ENCODE assay signal across 8 cellular contexts in genomic region chr20:35767683-35768402, GRCh38. TPM values are rescaled to one million over a fixed set of nuclear protein-coding genes. Genes with fewer than 3 reads are reported as not detected.
DNase-seq lines count a peak whose midpoint lies in the region; ATAC-seq and TF ChIP-seq lines count a peak whose summit lies in the region.
"Not testable (repeated sequence)": the region's sequence is repeated elsewhere in the genome, so short reads cannot be mapped to it uniquely, and the experiment has no call there.

No MANE protein-coding gene starts in this region.

- H3K27me3 ChIP-seq in RWPE2 (ENCODE audit: insufficient read depth, poor library complexity, severe bottlenecking); endodermal cell (ENCODE audit: control insufficient read depth, insufficient read depth, low read length, poor library complexity, severe bottlenecking): not testable (repeated sequence)

- not testable (repeated sequence) for H3K9ac ChIP-seq in endodermal cell (ENCODE audit: extremely low read depth, low read length, poor library complexity, severe bottlenecking)

- peaks cover 19% of the 10 kb centered on the region for H3K4me1 ChIP-seq in RWPE2 (ENCODE audit: insufficient read depth, poor library complexity, severe bottlenecking)
- H3K4me1 ChIP-seq in endodermal cell (ENCODE audit: control insufficient read depth, insufficient read depth, low read length) = peaks cover 14% of the 10 kb centered on the region

- not testable (repeated sequence) for H3K9me3 ChIP-seq in RWPE2 (ENCODE audit: severe bottlenecking); endodermal cell (ENCODE audit: control insufficient read depth, low read length)

- peak overlapping the region; percentile 47 for H3K27ac ChIP-seq in RWPE2 (ENCODE audit: poor library complexity, severe bottlenecking)
- H3K27ac ChIP-seq in endodermal cell (ENCODE audit: low read depth, low read length) = not testable (repeated sequence)

- not testable (repeated sequence) for H3K9me3 Mint-ChIP-seq in endodermal cell

- DNase-seq in AG10803 (ENCODE audit: low read depth) (peak; percentile 44), endodermal cell (peak; percentile 61), lung microvascular endothelial cell (ENCODE audit: low read depth in 2 of 2) (peak; percentile 17 to 97)
- DNase-seq in RWPE2 (ENCODE audit: low spot score) = not testable (repeated sequence)
- DNase-seq in activated T-cell treated with anti-CD3 and anti-CD28 coated beads, Interleukin-2, amount 50 U/mL, for 48 hours = peak; percentile 66
- peak; percentile 55 for DNase-seq in stimulated activated CD4-positive, alpha-beta T cell treated with anti-CD3 and anti-CD28 coated beads, Interleukin-1b, Interleukin-23, amount 100 ng/mL, for 48 hours

- not testable (repeated sequence) for H3K27me3 Mint-ChIP-seq in endodermal cell (ENCODE audit: insufficient read depth)

- TF ChIP-seq CTCF in AG10803 (conservative IDR thresholded peaks at IDR 0.05; ENCODE audit: low read length); RWPE2 (IDR thresholded peaks at IDR 0.05; ENCODE audit: poor library complexity, severe bottlenecking); endodermal cell (conservative IDR thresholded peaks at IDR 0.05): not testable (repeated sequence)

- peak overlapping the region; percentile 79 for H3K27ac Mint-ChIP-seq in endodermal cell

- ATAC-seq in GM19043 (IDR thresholded peaks at IDR 0.05; ENCODE audit: low read depth, unreplicated experiment) = peak; percentile 65
- ATAC-seq in HG03135 (IDR thresholded peaks at IDR 0.05; ENCODE audit: unreplicated experiment) = peak; percentile 51
- not testable (repeated sequence) for ATAC-seq in RWPE2 (ENCODE audit: low read depth)

- not testable (repeated sequence) for H3K36me3 ChIP-seq in RWPE2 (ENCODE audit: low read depth); endodermal cell (ENCODE audit: control insufficient read depth, insufficient read depth, low read length)

- H3K4me3 Mint-ChIP-seq in endodermal cell = not testable (repeated sequence)

- WGBS in endodermal cell (ENCODE audit: insufficient coverage in 1 of 2, insufficient read length in 1 of 2), 2 experiments = 84 to 90% methylated on average over 9 to 12 of the region's 12 CpGs

- not testable (repeated sequence) for H3K4me3 ChIP-seq in AG10803 (ENCODE audit: low read length); RWPE2 (ENCODE audit: severe bottlenecking); endodermal cell (ENCODE audit: low read length)

- H3K36me3 Mint-ChIP-seq in endodermal cell (ENCODE audit: low read depth) = not testable (repeated sequence)

- H3K4me1 Mint-ChIP-seq in endodermal cell = peaks cover 17% of the 10 kb centered on the region

RNA-seq across cellular contexts. Expression of gene PHF20, which starts 4.0 kb away (rescaled TPM):
- total RNA-seq in endodermal cell (10 to 100 TPM; 68.1 to 78.8 TPM), lung microvascular endothelial cell (17.9 and 20.6 TPM in 2 replicates)
- 41.6 TPM for polyA plus RNA-seq in endodermal cell (2013, experiment 1 of 2)
- 45.6 TPM for polyA plus RNA-seq in endodermal cell (2013, experiment 2 of 2)

RNA-seq across cellular contexts. Expression of gene RBM39, which starts 25.8 kb away (rescaled TPM):
- 100 to 1,000 TPM; 276 to 332 TPM for total RNA-seq in endodermal cell
- 233 TPM for polyA plus RNA-seq in endodermal cell (2013, experiment 1 of 2)
- 202 TPM for polyA plus RNA-seq in endodermal cell (2013, experiment 2 of 2)
- total RNA-seq in lung microvascular endothelial cell = 231 and 313 TPM in 2 replicates
